15 cellular contexts compared by ENCODE assay signal in genomic region chr12:110197003-110197402, GRCh38.
DNase-seq lines count a peak whose midpoint lies in the region; ATAC-seq and TF ChIP-seq lines count a peak whose summit lies in the region.
"Had no signal": no experiment of that assay in that cellular context is flagged by ENCODE, and none has a peak within 500 bp of the region (broad histone marks: within the 10 kb centered on the region; RNA-seq: fewer than 3 reads in every experiment).

No MANE protein-coding gene starts in this region.

- H3K4me3 Mint-ChIP-seq in activated CD4-positive, alpha-beta T cell treated with anti-CD3 and anti-CD28 coated beads, Interleukin-2, amount 10 ng/mL, durations not matched to agents 24 days and 14 days: no peak overlapping the region
- no peak overlapping the region for H3K4me3 Mint-ChIP-seq in activated CD4-positive, alpha-beta T cell treated with anti-CD3 and anti-CD28 coated beads for 36 hours
- H3K4me3 Mint-ChIP-seq in nephron (no peak overlapping the region), progenitor cell of endocrine pancreas (ENCODE audit: low read depth) (no peak overlapping the region)
- H3K4me3 Mint-ChIP-seq: B cell; CD4-positive, alpha-beta T cell; CD8-positive, alpha-beta T cell had no signal

- TF ChIP-seq CTCF in nephron (IDR thresholded peaks at IDR 0.05; ENCODE audit: unreplicated experiment in 3 of 3) (no peak), progenitor cell of endocrine pancreas (IDR thresholded peaks at IDR 0.05; ENCODE audit: unreplicated experiment) (no peak)

- peaks cover 3% of the 10 kb centered on the region for H3K9me3 Mint-ChIP-seq in activated CD4-positive, alpha-beta T cell treated with anti-CD3 and anti-CD28 coated beads, Interleukin-2, amount 10 ng/mL, durations not matched to agents 24 days and 14 days
- peaks cover 4% of the 10 kb centered on the region for H3K9me3 Mint-ChIP-seq in activated CD4-positive, alpha-beta T cell treated with anti-CD3 and anti-CD28 coated beads for 36 hours (ENCODE audit: low read depth)
- no peaks in the 10 kb centered on the region for H3K9me3 Mint-ChIP-seq in nephron
- H3K9me3 Mint-ChIP-seq in progenitor cell of endocrine pancreas (ENCODE audit: low read depth): no peaks in the 10 kb centered on the region
- H3K9me3 Mint-ChIP-seq: CD4-positive, alpha-beta T cell had no signal

- H3K4me1 Mint-ChIP-seq in activated CD4-positive, alpha-beta T cell treated with anti-CD3 and anti-CD28 coated beads, Interleukin-2, amount 10 ng/mL, durations not matched to agents 24 days and 14 days: peaks cover 8% of the 10 kb centered on the region
- H3K4me1 Mint-ChIP-seq in activated CD4-positive, alpha-beta T cell treated with anti-CD3 and anti-CD28 coated beads for 36 hours: peaks cover 8% of the 10 kb centered on the region
- H3K4me1 Mint-ChIP-seq in nephron: peaks cover 25% of the 10 kb centered on the region
- peaks cover 10% of the 10 kb centered on the region for H3K4me1 Mint-ChIP-seq in progenitor cell of endocrine pancreas (ENCODE audit: low read depth)
- H3K4me1 Mint-ChIP-seq: B cell had no signal

- POLR2A ChIA-PET in activated CD4-positive, alpha-beta T cell treated with anti-CD3 and anti-CD28 coated beads for 36 hours (lab: Charles Lee): no interaction called here

- no peaks in the 10 kb centered on the region for H3K36me3 Mint-ChIP-seq in activated CD4-positive, alpha-beta T cell treated with anti-CD3 and anti-CD28 coated beads, Interleukin-2, amount 10 ng/mL, durations not matched to agents 24 days and 14 days (ENCODE audit: low read depth)
- H3K36me3 Mint-ChIP-seq in activated CD4-positive, alpha-beta T cell treated with anti-CD3 and anti-CD28 coated beads for 36 hours (ENCODE audit: low read depth): peaks cover 2% of the 10 kb centered on the region
- H3K36me3 Mint-ChIP-seq in nephron (ENCODE audit: low read depth): peaks cover 60% of the 10 kb centered on the region
- H3K36me3 Mint-ChIP-seq in progenitor cell of endocrine pancreas (ENCODE audit: insufficient read depth): peaks cover 29% of the 10 kb centered on the region
- H3K36me3 Mint-ChIP-seq: CD8-positive, alpha-beta T cell had no signal

- H3K27ac Mint-ChIP-seq in activated CD4-positive, alpha-beta T cell treated with anti-CD3 and anti-CD28 coated beads, Interleukin-2, amount 10 ng/mL, durations not matched to agents 24 days and 14 days: no peak overlapping the region
- H3K27ac Mint-ChIP-seq in activated CD4-positive, alpha-beta T cell treated with anti-CD3 and anti-CD28 coated beads for 36 hours: no peak overlapping the region
- H3K27ac Mint-ChIP-seq in nephron (peak overlapping the region; percentile 6 to 75 (median 15)), progenitor cell of endocrine pancreas (peak overlapping the region; percentile 59)
- H3K27ac Mint-ChIP-seq: B cell; CD4-positive, alpha-beta T cell; CD8-positive, alpha-beta T cell had no signal

- no peaks in the 10 kb centered on the region for H3K27me3 Mint-ChIP-seq in activated CD4-positive, alpha-beta T cell treated with anti-CD3 and anti-CD28 coated beads, Interleukin-2, amount 10 ng/mL, durations not matched to agents 24 days and 14 days
- H3K27me3 Mint-ChIP-seq in activated CD4-positive, alpha-beta T cell treated with anti-CD3 and anti-CD28 coated beads for 36 hours: no peaks in the 10 kb centered on the region
- H3K27me3 Mint-ChIP-seq in nephron (ENCODE audit: low read depth) (no peaks in the 10 kb centered on the region), progenitor cell of endocrine pancreas (no peaks in the 10 kb centered on the region)
- H3K27me3 Mint-ChIP-seq: B cell; CD4-positive, alpha-beta T cell had no signal

- peak; percentile 15 for DNase-seq in activated CD4-positive, alpha-beta T cell treated with anti-CD3 and anti-CD28 coated beads, Interleukin-2, amount 10 ng/mL, durations not matched to agents 24 days and 14 days
- DNase-seq in activated CD4-positive, alpha-beta T cell treated with anti-CD3 and anti-CD28 coated beads for 36 hours: no peak
- no peak for DNase-seq in progenitor cell of endocrine pancreas (ENCODE audit: low spot score, unreplicated experiment)
- DNase-seq: AML-193; Caco-2; Calu3; CD4-positive, alpha-beta T cell; CD8-positive, alpha-beta T cell; DMS79 treated with DMSO at 0.1 percent for 48 hours; GF-D8 had no signal

- intact Hi-C loops in activated CD4-positive, alpha-beta T cell treated with anti-CD3 and anti-CD28 coated beads, Interleukin-2, amount 10 ng/mL, durations not matched to agents 24 days and 14 days (cut with micrococcal nuclease): no loop called here
- intact Hi-C loops in activated CD4-positive, alpha-beta T cell treated with anti-CD3 and anti-CD28 coated beads for 36 hours (cut with DNase I, micrococcal nuclease): no loop called here

- no peak for ATAC-seq in activated CD4-positive, alpha-beta T cell treated with anti-CD3 and anti-CD28 coated beads for 36 hours
- ATAC-seq in HG03521 (IDR thresholded peaks at IDR 0.05; ENCODE audit: unreplicated experiment) (no peak), HG03139 (IDR thresholded peaks at IDR 0.05; ENCODE audit: unreplicated experiment) (no peak)
- ATAC-seq: A549; CD8-positive, alpha-beta T cell had no signal

- CTCF ChIA-PET in activated CD4-positive, alpha-beta T cell treated with anti-CD3 and anti-CD28 coated beads for 36 hours (lab: Charles Lee): interaction anchor here (1.2 kb wide), 1 partner anchor 10 kb away, joined by 3 read pairs; no protein-coding TSS in a partner anchor

Comparison
In these comparisons a context has a peak if more than half of its experiments do, and no peak if none do; other contexts are left out.
1. H3K27ac Mint-ChIP-seq: peak in nephron (3 of 3) and progenitor cell of endocrine pancreas (single experiment); none in activated CD4-positive, alpha-beta T cell treated with anti-CD3 and anti-CD28 coated beads, Interleukin-2, amount 10 ng/mL, durations not matched to agents 24 days and 14 days (single experiment) and activated CD4-positive, alpha-beta T cell treated with anti-CD3 and anti-CD28 coated beads for 36 hours (single experiment).